ENCODE assay signal across 14 cellular contexts in the genomic region with DNA sequence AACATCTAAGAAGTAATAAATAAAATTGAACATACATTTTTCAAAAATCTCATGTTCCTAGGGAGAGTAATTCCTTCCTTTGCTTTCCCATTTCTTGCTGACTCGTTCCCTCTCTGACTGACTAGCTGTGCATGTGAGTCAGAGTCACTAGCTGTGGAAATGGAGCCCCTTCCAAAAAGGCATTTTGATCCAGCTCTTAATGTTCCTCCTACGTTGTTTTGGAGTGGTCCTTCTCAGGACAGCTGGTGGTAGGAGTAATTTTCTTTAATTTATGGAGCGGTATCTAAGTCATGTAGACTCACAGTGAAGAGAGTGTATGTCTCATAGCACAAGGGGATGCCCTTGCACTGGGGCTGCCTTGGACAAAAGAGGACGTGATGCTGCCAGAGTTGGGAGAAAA.
A peak's percentile ranks its signal among the peaks of the same experiment; 100 is the strongest.
DNase-seq lines count a peak whose midpoint lies in the region; ATAC-seq, FAIRE-seq and TF ChIP-seq lines count a peak whose summit lies in the region.
"Had no signal": no experiment of that assay in that cellular context is flagged by ENCODE, and none has a peak within 500 bp of the region (broad histone marks: within the 10 kb centered on the region; RNA-seq: fewer than 3 reads in every experiment).

No MANE protein-coding gene starts in this region.

- TF ChIP-seq RAD21 in HepG2 (CRISPR knock-in tag; IDR thresholded peaks at IDR 0.05) (no peak), H1 (IDR thresholded peaks at IDR 0.05 in 1 of 2, conservative IDR thresholded peaks at IDR 0.05 in 1 of 2; ENCODE audit: low read depth in 2 of 2, low read length in 2 of 2) (no peak)

- no peak overlapping the region for H2BK120ac ChIP-seq in H1 (replicated peaks; ENCODE audit: low read depth, low read length)

- POLR2A ChIA-PET in HepG2 (lab: Yijun Ruan, JAX), result no interaction called here
- POLR2A ChIA-PET in H1 (lab: Charles Lee; ENCODE audit: partially characterized antibody), result no interaction called here

- no peak for TF ChIP-seq EP300 in HepG2 (IDR thresholded peaks at IDR 0.05; ENCODE audit: low read depth in 2 of 2, low read length in 2 of 2)
- TF ChIP-seq EP300 in HepG2 (CRISPR knock-in tag; IDR thresholded peaks at IDR 0.05; ENCODE audit: borderline replicate concordance), result no peak
- TF ChIP-seq EP300 in H1 (IDR thresholded peaks at IDR 0.05; ENCODE audit: borderline replicate concordance in 1 of 2, low read depth in 2 of 2, low read length in 2 of 2), result no peak

- H3K79me2 ChIP-seq in HepG2 (ENCODE audit: insufficient read depth, low read length) (no peaks in the 10 kb centered on the region), H1 (ENCODE audit: control insufficient read depth in 1 of 2, insufficient read depth in 2 of 2, low read length in 2 of 2) (no peaks in the 10 kb centered on the region)

- ATAC-seq in right lobe of liver (peak in 1 of 4 donors; percentile 36), HepG2 (no peak), left lung (peak; percentile 14)
- ATAC-seq: A549 had no signal

- no peak overlapping the region for H4K91ac ChIP-seq in H1 (replicated peaks; ENCODE audit: insufficient read length, low read length)

- H2AFZ ChIP-seq in HepG2 (ENCODE audit: low read length), result no peak overlapping the region
- no peak overlapping the region for H2AFZ ChIP-seq in H1 (ENCODE audit: low read length)
- H2AFZ ChIP-seq: PC-9 had no signal

- no peak overlapping the region for H3K14ac ChIP-seq in H1 (ENCODE audit: insufficient read length)

- H2BK20ac ChIP-seq in H1 (ENCODE audit: low read length), result no peak overlapping the region

- no peaks in the 10 kb centered on the region for H3K36me3 ChIP-seq in right lobe of liver
- H3K36me3 ChIP-seq in HepG2 (replicated peaks in 1 of 2; ENCODE audit: control insufficient read depth in 1 of 2, insufficient read depth in 2 of 2, low read length in 2 of 2), result no peaks in the 10 kb centered on the region
- no peaks in the 10 kb centered on the region for H3K36me3 ChIP-seq in H1 (ENCODE audit: control insufficient read depth in 2 of 4, insufficient read depth in 4 of 4, low read length in 3 of 4)
- no peaks in the 10 kb centered on the region for H3K36me3 ChIP-seq in left lung
- H3K36me3 ChIP-seq in vagina, result no peaks in the 10 kb centered on the region

- no peak overlapping the region for H4K8ac ChIP-seq in H1 (ENCODE audit: extremely low read depth, insufficient read depth, low read length)

- no peaks in the 10 kb centered on the region for H3K27me3 ChIP-seq in right lobe of liver
- H3K27me3 ChIP-seq in HepG2 (ENCODE audit: control insufficient read depth in 1 of 2, insufficient read depth in 2 of 2, low read length in 2 of 2), result 0 out of 5 replicates have a peak, but pooled peaks cover 0 to 3% of the 10 kb centered on the region in 2 experiments
- no peaks in the 10 kb centered on the region; a peak in 1 of 7 replicates for H3K27me3 ChIP-seq in H1 (replicated peaks in 1 of 4; ENCODE audit: control insufficient read depth in 3 of 4, extremely low read depth in 1 of 4, insufficient read depth in 3 of 4, low read length in 3 of 4)
- H3K27me3 ChIP-seq in left lung, result no peaks in the 10 kb centered on the region
- H3K27me3 ChIP-seq in vagina, result no peaks in the 10 kb centered on the region

- intact Hi-C loops in right lobe of liver (cut with DNase I), result no loop called here
- intact Hi-C loops in HepG2 (cut with micrococcal nuclease; ENCODE audit: unreplicated experiment), result no loop called here
- intact Hi-C loops in left lung (cut with DNase I), result no loop called here
- intact Hi-C loops in vagina (cut with DNase I), result no loop called here

- no peak overlapping the region for H2BK5ac ChIP-seq in H1 (ENCODE audit: low read depth, low read length)

- peak overlapping the region; percentile 59 for H3K4ac ChIP-seq in H1 (replicated peaks; ENCODE audit: insufficient read length, low read depth, low read length)

- no peak overlapping the region for H2AK5ac ChIP-seq in H1 (ENCODE audit: low read depth, low read length)

- H3K4me3 ChIP-seq in right lobe of liver, result no peak overlapping the region
- no peak overlapping the region for H3K4me3 ChIP-seq in HepG2 (replicated peaks in 1 of 3; ENCODE audit: insufficient read depth in 1 of 3, low read depth in 2 of 3, low read length in 3 of 3)
- no peak overlapping the region for H3K4me3 ChIP-seq in H1 (ENCODE audit: extremely low read depth in 1 of 4, insufficient read depth in 2 of 4, low read depth in 3 of 4, low read length in 4 of 4)
- no peak overlapping the region for H3K4me3 ChIP-seq in left lung
- no peak overlapping the region for H3K4me3 ChIP-seq in vagina
- H3K4me3 ChIP-seq: A549, PC-9 had no signal

- H3K23me2 ChIP-seq in H1 (ENCODE audit: low read depth, low read length), result no peaks in the 10 kb centered on the region

- H3K9ac ChIP-seq in HepG2 (ENCODE audit: insufficient read depth, low read depth, low read length) (no peak overlapping the region), H1 (replicated peaks in 1 of 4; ENCODE audit: extremely low read depth in 1 of 4, low read depth in 3 of 4, low read length in 3 of 4) (no peak overlapping the region)

- no peak for FAIRE-seq in HepG2 (lab: Jason Lieb, UNC)
- FAIRE-seq in H1 (lab: Jason Lieb, UNC), result no peak
- FAIRE-seq in RCC 7860 (lab: Jason Lieb, UNC), result no peak
- FAIRE-seq: A549 had no signal

- no peaks in the 10 kb centered on the region for H3K9me3 ChIP-seq in right lobe of liver
- H3K9me3 ChIP-seq in HepG2 (ENCODE audit: low read length), result no peaks in the 10 kb centered on the region
- no peaks in the 10 kb centered on the region for H3K9me3 ChIP-seq in H1 (ENCODE audit: insufficient read depth in 2 of 2, low read depth in 1 of 2, low read length in 1 of 2)
- H3K9me3 ChIP-seq in left lung, result no peaks in the 10 kb centered on the region
- H3K9me3 ChIP-seq in vagina, result no peaks in the 10 kb centered on the region
- H3K9me3 ChIP-seq: A549 had no signal

- H2BK12ac ChIP-seq in H1 (ENCODE audit: low read depth, low read length), result no peak overlapping the region

- no peaks in the 10 kb centered on the region for H4K20me1 ChIP-seq in HepG2 (ENCODE audit: insufficient read depth, low read length)
- no peaks in the 10 kb centered on the region for H4K20me1 ChIP-seq in H1 (replicated peaks in 1 of 2; ENCODE audit: control insufficient read depth in 1 of 2, insufficient read depth in 2 of 2, low read length in 2 of 2)

- H4K5ac ChIP-seq in H1 (ENCODE audit: insufficient read length, low read depth, low read length), result no peak overlapping the region

- DNase-seq in right lobe of liver (no peak), HepG2 (ENCODE audit: low spot score) (no peak), H1 (ENCODE audit: low read depth in 1 of 2, low spot score in 2 of 2) (no peak), left lung (no peak), vagina (ENCODE audit: extremely low spot score in 2 of 2) (no peak), HK-2 (ENCODE audit: unreplicated experiment) (no peak), RCC 7860 (ENCODE audit: low spot score) (no peak)
- no peak for DNase-seq in stimulated activated CD4-positive, alpha-beta T cell treated with anti-CD3 and anti-CD28 coated beads, Interleukin-4, amount 100 ng/mL, for 24 hours
- DNase-seq: NCI-H1417 treated with DMSO at 0.1 percent for 48 hours, NCI-H510A, NCI-H82, PC-9 had no signal

- no peaks in the 10 kb centered on the region for H3K79me1 ChIP-seq in H1 (ENCODE audit: low read depth, low read length)

- in situ Hi-C loops in HepG2 (cut with HindIII; ENCODE audit: extremely low pct_ligation_motif_present, low pct_unique_long_range_greater_than_20kb), result no loop called here

- H3K4me2 ChIP-seq in HepG2 (ENCODE audit: low read depth, low read length) (no peak overlapping the region), H1 (ENCODE audit: insufficient read depth in 1 of 2, low read depth in 2 of 2, low read length in 2 of 2) (no peak overlapping the region)
- H3K4me2 ChIP-seq: A549, PC-9 had no signal

- H3K23ac ChIP-seq in H1 (ENCODE audit: insufficient read length), result no peak overlapping the region

- H2BK15ac ChIP-seq in H1 (ENCODE audit: low read length), result no peak overlapping the region

- TF ChIP-seq CTCF in right lobe of liver (IDR thresholded peaks at IDR 0.05), result no peak
- TF ChIP-seq CTCF in HepG2 (CRISPR knock-in tag; IDR thresholded peaks at IDR 0.05), result no peak
- TF ChIP-seq CTCF in H1 (IDR thresholded peaks at IDR 0.05; ENCODE audit: control extremely low read depth in 1 of 3, insufficient read depth in 1 of 3, low read depth in 1 of 3, low read length in 3 of 3), result no peak
- TF ChIP-seq CTCF in left lung (IDR thresholded peaks at IDR 0.05), result no peak
- no peak for TF ChIP-seq CTCF in vagina (IDR thresholded peaks at IDR 0.05)

- WGBS in right lobe of liver (ENCODE audit: insufficient coverage, low coverage, low lambda C conversion rate, missing lambda C conversion rate), result 59% methylated on average over 3 of the region's 4 CpGs
- WGBS in HepG2 (ENCODE audit: low lambda C conversion rate), result 3% methylated on average over 4 of the region's 4 CpGs
- 86% methylated on average over 4 of the region's 4 CpGs; no CpG with 5 or more reads in 1 of the 2 experiments for WGBS in H1 (ENCODE audit: extremely low coverage in 1 of 2, insufficient coverage in 1 of 2, insufficient read length in 1 of 2, insufficient replicate concordance in 2 of 2, low coverage in 1 of 2, low lambda C conversion rate in 2 of 2, missing lambda C conversion rate in 1 of 2), 2 experiments

- H3K4me1 ChIP-seq in right lobe of liver, result peaks cover 0 to 10% (median 5%) of the 10 kb centered on the region in 4 donors
- H3K4me1 ChIP-seq in HepG2 (ENCODE audit: insufficient read depth, low read length), result no peaks in the 10 kb centered on the region
- peaks cover 0 to 7% (median 3%) of the 10 kb centered on the region in 4 experiments; a peak in 3 of 7 replicates for H3K4me1 ChIP-seq in H1 (replicated peaks in 1 of 4; ENCODE audit: control insufficient read depth in 3 of 4, insufficient read depth in 4 of 4, low read length in 3 of 4)
- no peaks in the 10 kb centered on the region for H3K4me1 ChIP-seq in left lung
- H3K4me1 ChIP-seq in vagina, result no peaks in the 10 kb centered on the region
- H3K4me1 ChIP-seq: A549 had no signal

- H3K56ac ChIP-seq in H1 (replicated peaks; ENCODE audit: insufficient read length, low read depth, low read length), result no peak overlapping the region

- TF ChIP-seq POLR2A in right lobe of liver (IDR thresholded peaks at IDR 0.05) (no peak), HepG2 (IDR thresholded peaks at IDR 0.05; ENCODE audit: insufficient read depth in 1 of 2, low read depth in 2 of 2, low read length in 2 of 2) (no peak), H1 (IDR thresholded peaks at IDR 0.05; ENCODE audit: control extremely low read depth in 1 of 2, low read depth in 2 of 2, low read length in 2 of 2) (no peak), vagina (IDR thresholded peaks at IDR 0.05) (no peak)

- BruUV-seq in HepG2 (replicated peaks; lab: Mats Ljungman, UMichigan), result no TSS peak

- H3K27ac ChIP-seq in right lobe of liver (peak overlapping the region in 2 of 3 donors; percentile 56 to 61), HepG2 (ENCODE audit: extremely low read length, insufficient read depth, low read length) (no peak overlapping the region), H1 (ENCODE audit: low read depth, low read length) (no peak overlapping the region), left lung (no peak overlapping the region), vagina (peak overlapping the region; percentile 51)
- H3K27ac ChIP-seq: A549, C4-2B, PC-9 had no signal

- no peak overlapping the region for H3K18ac ChIP-seq in H1 (ENCODE audit: extremely low read depth, low read length)

- CTCF ChIA-PET in HepG2 (lab: Yijun Ruan, JAX; ENCODE audit: low intra/inter-chr PET ratio, low total read pairs) (no interaction called here), H1 (lab: Charles Lee; ENCODE audit: partially characterized antibody) (interaction anchor here (1.1 to 1.7 kb wide), 5 partner anchors 11 to 472 kb away, joined by 3 to 7 read pairs (median 5); no protein-coding TSS in a partner anchor)

Comparison
In these comparisons a context has a peak if more than half of its experiments do, and no peak if none do; other contexts are left out.
1. H3K27ac ChIP-seq: peak in right lobe of liver (2 of 3) and vagina (single experiment); none in HepG2 (single experiment), H1 (single experiment) and left lung (0 of 2).